In the genomic region with DNA sequence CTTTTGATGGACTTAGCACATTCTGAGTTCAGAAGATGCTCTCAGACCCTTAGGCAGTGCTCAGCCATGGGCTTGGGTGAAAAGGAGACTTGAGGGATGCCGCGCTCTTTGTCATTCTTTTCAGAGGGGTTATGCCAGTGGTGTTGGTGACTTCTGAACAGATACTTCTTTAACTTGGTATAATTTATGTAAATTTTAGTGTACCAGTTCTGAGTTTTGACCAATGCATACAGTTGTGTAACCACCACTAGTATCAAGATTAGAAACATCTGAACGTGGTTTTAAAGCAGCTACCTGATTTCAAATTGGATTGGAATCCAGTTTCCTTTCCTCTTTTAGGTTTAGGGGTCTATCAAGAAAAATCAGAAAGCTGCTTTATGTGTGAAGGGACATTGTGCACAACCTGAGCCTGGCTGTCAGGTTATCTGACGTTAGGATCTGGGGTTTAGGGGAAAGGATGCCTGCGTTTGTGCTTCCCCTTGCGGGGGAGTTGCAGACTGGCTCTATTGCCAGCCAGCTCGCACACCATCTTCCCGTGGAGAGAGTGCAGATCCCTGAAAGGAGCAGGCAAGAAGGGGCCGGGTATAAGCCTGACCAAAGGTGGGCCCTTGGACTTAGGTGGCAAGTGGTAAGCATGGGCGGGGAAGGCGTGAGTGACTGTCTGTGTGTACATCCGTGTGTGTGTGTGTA, we compare ENCODE assay signal across 1 cellular context.
TF ChIP-seq lines count a peak whose summit lies in the region.

No MANE protein-coding gene starts in this region.

TF ChIP-seq in GM12878, 131 proteins besides CTCF, POLR2A, EP300 and RAD21:
- TF ChIP-seq SPI1 (IDR thresholded peaks at IDR 0.05; ENCODE audit: borderline replicate concordance, insufficient read depth, low read depth, low read length) (no peak), MEF2B (IDR thresholded peaks at IDR 0.05; ENCODE audit: partially characterized antibody, poor library complexity, severe bottlenecking) (no peak), NFXL1 (IDR thresholded peaks at IDR 0.05; ENCODE audit: borderline replicate concordance) (no peak), TCF7 (IDR thresholded peaks at IDR 0.05; ENCODE audit: borderline replicate concordance) (no peak), TCF3 (IDR thresholded peaks at IDR 0.05; ENCODE audit: borderline replicate concordance, insufficient read depth, low read depth, low read length) (no peak), RCOR1 (conservative IDR thresholded peaks at IDR 0.05; ENCODE audit: low read depth, low read length) (no peak)
- TF ChIP-seq, protein P1, sequence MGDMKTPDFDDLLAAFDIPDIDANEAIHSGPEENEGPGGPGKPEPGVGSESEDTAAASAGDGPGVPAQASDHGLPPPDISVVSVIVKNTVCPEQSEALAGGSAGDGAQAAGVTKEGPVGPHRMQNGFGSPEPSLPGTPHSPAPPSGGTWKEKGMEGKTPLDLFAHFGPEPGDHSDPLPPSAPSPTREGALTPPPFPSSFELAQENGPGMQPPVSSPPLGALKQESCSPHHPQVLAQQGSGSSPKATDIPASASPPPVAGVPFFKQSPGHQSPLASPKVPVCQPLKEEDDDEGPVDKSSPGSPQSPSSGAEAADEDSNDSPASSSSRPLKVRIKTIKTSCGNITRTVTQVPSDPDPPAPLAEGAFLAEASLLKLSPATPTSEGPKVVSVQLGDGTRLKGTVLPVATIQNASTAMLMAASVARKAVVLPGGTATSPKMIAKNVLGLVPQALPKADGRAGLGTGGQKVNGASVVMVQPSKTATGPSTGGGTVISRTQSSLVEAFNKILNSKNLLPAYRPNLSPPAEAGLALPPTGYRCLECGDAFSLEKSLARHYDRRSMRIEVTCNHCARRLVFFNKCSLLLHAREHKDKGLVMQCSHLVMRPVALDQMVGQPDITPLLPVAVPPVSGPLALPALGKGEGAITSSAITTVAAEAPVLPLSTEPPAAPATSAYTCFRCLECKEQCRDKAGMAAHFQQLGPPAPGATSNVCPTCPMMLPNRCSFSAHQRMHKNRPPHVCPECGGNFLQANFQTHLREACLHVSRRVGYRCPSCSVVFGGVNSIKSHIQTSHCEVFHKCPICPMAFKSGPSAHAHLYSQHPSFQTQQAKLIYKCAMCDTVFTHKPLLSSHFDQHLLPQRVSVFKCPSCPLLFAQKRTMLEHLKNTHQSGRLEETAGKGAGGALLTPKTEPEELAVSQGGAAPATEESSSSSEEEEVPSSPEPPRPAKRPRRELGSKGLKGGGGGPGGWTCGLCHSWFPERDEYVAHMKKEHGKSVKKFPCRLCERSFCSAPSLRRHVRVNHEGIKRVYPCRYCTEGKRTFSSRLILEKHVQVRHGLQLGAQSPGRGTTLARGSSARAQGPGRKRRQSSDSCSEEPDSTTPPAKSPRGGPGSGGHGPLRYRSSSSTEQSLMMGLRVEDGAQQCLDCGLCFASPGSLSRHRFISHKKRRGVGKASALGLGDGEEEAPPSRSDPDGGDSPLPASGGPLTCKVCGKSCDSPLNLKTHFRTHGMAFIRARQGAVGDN (IDR thresholded peaks at IDR 0.05) = no peak
- TF ChIP-seq, protein P2, sequence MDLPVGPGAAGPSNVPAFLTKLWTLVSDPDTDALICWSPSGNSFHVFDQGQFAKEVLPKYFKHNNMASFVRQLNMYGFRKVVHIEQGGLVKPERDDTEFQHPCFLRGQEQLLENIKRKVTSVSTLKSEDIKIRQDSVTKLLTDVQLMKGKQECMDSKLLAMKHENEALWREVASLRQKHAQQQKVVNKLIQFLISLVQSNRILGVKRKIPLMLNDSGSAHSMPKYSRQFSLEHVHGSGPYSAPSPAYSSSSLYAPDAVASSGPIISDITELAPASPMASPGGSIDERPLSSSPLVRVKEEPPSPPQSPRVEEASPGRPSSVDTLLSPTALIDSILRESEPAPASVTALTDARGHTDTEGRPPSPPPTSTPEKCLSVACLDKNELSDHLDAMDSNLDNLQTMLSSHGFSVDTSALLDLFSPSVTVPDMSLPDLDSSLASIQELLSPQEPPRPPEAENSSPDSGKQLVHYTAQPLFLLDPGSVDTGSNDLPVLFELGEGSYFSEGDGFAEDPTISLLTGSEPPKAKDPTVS (IDR thresholded peaks at IDR 0.05; ENCODE audit: low read depth, low read length) = no peak
- TF ChIP-seq, protein P3, sequence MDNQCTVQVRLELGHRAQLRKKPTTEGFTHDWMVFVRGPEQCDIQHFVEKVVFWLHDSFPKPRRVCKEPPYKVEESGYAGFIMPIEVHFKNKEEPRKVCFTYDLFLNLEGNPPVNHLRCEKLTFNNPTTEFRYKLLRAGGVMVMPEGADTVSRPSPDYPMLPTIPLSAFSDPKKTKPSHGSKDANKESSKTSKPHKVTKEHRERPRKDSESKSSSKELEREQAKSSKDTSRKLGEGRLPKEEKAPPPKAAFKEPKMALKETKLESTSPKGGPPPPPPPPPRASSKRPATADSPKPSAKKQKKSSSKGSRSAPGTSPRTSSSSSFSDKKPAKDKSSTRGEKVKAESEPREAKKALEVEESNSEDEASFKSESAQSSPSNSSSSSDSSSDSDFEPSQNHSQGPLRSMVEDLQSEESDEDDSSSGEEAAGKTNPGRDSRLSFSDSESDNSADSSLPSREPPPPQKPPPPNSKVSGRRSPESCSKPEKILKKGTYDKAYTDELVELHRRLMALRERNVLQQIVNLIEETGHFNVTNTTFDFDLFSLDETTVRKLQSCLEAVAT (IDR thresholded peaks at IDR 0.05) = no peak
